ENCODE assay signal across 17 cellular contexts in genomic region chr1:226497991-226498689, GRCh38. TPM values are rescaled to one million over a fixed set of nuclear protein-coding genes. Genes with fewer than 3 reads are reported as not detected.
DNase-seq lines count a peak whose midpoint lies in the region; ATAC-seq and TF ChIP-seq lines count a peak whose summit lies in the region.
"Had no signal": no experiment of that assay in that cellular context is flagged by ENCODE, and none has a peak within 500 bp of the region (broad histone marks: within the 10 kb centered on the region; RNA-seq: fewer than 3 reads in every experiment).

No MANE protein-coding gene starts in this region.

- no peak overlapping the region for H3K4me2 ChIP-seq in mesendoderm (ENCODE audit: low read length)
- H3K4me2 ChIP-seq: BLaER1 had no signal

- H3K79me1 ChIP-seq in mesendoderm (ENCODE audit: low read length): no peaks in the 10 kb centered on the region

- no peak overlapping the region for H3K9ac ChIP-seq in mesendoderm (ENCODE audit: low read length)
- H3K9ac ChIP-seq: BLaER1 had no signal

- TF ChIP-seq CTCF in GM13977 (IDR thresholded peaks at IDR 0.05; ENCODE audit: extremely low read depth, insufficient read depth, missing control alignments): no peak

- H2BK15ac ChIP-seq in mesendoderm (replicated peaks; ENCODE audit: low read depth): no peak overlapping the region

- H3K4me3 ChIP-seq in mesendoderm (ENCODE audit: low read length): no peak overlapping the region
- H3K4me3 ChIP-seq: BLaER1, Peyer's patch had no signal

- no peaks in the 10 kb centered on the region for H3K27me3 ChIP-seq in mesendoderm (ENCODE audit: insufficient read depth, low read length, poor library complexity)
- H3K27me3 ChIP-seq: BLaER1, Peyer's patch had no signal

- no peak overlapping the region for H2AK5ac ChIP-seq in mesendoderm (ENCODE audit: low read length)

- H3K4ac ChIP-seq in mesendoderm (ENCODE audit: low read depth, low read length): no peak overlapping the region

- WGBS in mesendoderm (ENCODE audit: extremely low coverage, insufficient coverage, low lambda C conversion rate): no CpG with 5 or more reads among the region's 13 CpGs

- no peak overlapping the region for H2BK120ac ChIP-seq in mesendoderm (ENCODE audit: low read depth, low read length)

- H3K79me2 ChIP-seq in mesendoderm (ENCODE audit: control insufficient read depth, insufficient read depth, low read length): no peaks in the 10 kb centered on the region

- DNase-seq in NCI-H1092 treated with DMSO at 0.1 percent for 48 hours (lab: John Stamatoyannopoulos, UW) (peak; percentile 36), NCI-H1092 (lab: John Stamatoyannopoulos, UW) (no peak), anterior cingulate cortex (lab: John Stamatoyannopoulos, UW) (peak in 45 of 58 donors; percentile 12 to 92 (median 61)), head of caudate nucleus (peak in 27 of 42 donors; percentile 1 to 72 (median 40)), retina (peak; percentile 72), mesendoderm (no peak), GM13977 (ENCODE audit: low spot score) (no peak)
- DNase-seq: CD8-positive, alpha-beta memory T cell; NCI-H1436; NCI-H2081 treated with DMSO at 0.1 percent for 48 hours; NCI-H82; Peyer's patch; Right ventricle myocardium superior had no signal

- in situ Hi-C loops in GM13977 (cut with MboI; ENCODE audit: low pct_unique_long_range_greater_than_20kb, low sequenced_read_pairs, unreplicated experiment): no loop called here

- no peak overlapping the region for H2BK5ac ChIP-seq in mesendoderm (ENCODE audit: low read length)

- H3K4me1 ChIP-seq in mesendoderm (ENCODE audit: control insufficient read depth, low read depth, low read length): no peaks in the 10 kb centered on the region
- H3K4me1 ChIP-seq: BLaER1, Peyer's patch had no signal

- H4K8ac ChIP-seq in mesendoderm (ENCODE audit: low read depth, low read length): no peak overlapping the region

- no peak for ATAC-seq in GM18519 (IDR thresholded peaks at IDR 0.05; ENCODE audit: low FRiP score, unreplicated experiment)

- no peak overlapping the region for H3K27ac ChIP-seq in mesendoderm (ENCODE audit: low read depth, low read length)
- H3K27ac ChIP-seq: 22Rv1, BLaER1, Peyer's patch had no signal

- intact Hi-C loops in head of caudate nucleus (cut with DNase I): no loop called here

- no peak overlapping the region for H3K56ac ChIP-seq in mesendoderm (ENCODE audit: low read length)

- H3K23ac ChIP-seq in mesendoderm (ENCODE audit: low read length): no peak overlapping the region

- H3K18ac ChIP-seq in mesendoderm (ENCODE audit: low read length): no peak overlapping the region

- no peak overlapping the region for H4K5ac ChIP-seq in mesendoderm (ENCODE audit: low read length)

- H3K36me3 ChIP-seq in mesendoderm (ENCODE audit: control insufficient read depth, insufficient read depth, low read length): no peaks in the 10 kb centered on the region
- H3K36me3 ChIP-seq: BLaER1, Peyer's patch had no signal

RNA-seq across cellular contexts. Expression of gene STUM, which starts 50.4 kb away (rescaled TPM):
- 0.25 TPM for polyA plus RNA-seq in mesendoderm (2013, experiment 1 of 2)
- 0.22 TPM for polyA plus RNA-seq in mesendoderm (2013, experiment 2 of 2)
- polyA plus RNA-seq: IgD-negative memory B cell had no signal

Comparison
In these comparisons a context has a peak if more than half of its experiments do, and no peak if none do; other contexts are left out.
1. DNase-seq: peak in NCI-H1092 treated with DMSO at 0.1 percent for 48 hours (single experiment), anterior cingulate cortex (45 of 58), head of caudate nucleus (27 of 42) and retina (single experiment); none in NCI-H1092 (single experiment), mesendoderm (single experiment) and GM13977 (single experiment).